Comparison of ENCODE assay signal across 23 cellular contexts in the genomic region with DNA sequence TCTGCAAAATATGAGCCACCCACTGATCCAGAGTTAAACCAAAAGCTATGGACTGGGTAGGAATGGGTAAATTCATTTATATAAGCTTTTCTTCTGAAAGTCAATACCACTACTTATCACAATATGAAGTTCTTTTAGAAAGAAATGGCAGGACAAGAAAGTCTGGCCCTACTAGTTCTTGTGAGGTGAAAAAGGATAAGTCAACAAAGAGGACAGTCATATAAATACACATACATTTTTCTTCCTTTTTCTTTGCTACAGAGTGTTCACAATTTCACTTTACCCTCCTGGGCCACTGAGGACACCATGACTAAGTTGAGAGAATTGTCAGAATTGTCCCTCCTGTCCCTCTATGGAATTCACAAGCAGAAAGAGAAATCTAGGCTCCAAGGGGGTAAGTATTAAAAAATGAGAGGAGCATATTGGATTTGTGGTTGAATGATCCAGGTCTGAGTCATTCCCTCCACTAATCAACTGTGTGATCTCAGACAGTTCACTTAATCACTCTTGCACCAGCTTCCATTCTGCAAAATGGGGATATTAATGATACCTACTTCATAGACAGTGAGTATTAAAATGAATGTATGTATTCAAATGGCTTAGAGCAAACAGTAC. TPM values are rescaled to one million over a fixed set of nuclear protein-coding genes. Genes with fewer than 3 reads are reported as not detected.
DNase-seq lines count a peak whose midpoint lies in the region; ATAC-seq, FAIRE-seq and TF ChIP-seq lines count a peak whose summit lies in the region.
"Had no signal": no experiment of that assay in that cellular context is flagged by ENCODE, and none has a peak within 500 bp of the region (broad histone marks: within the 10 kb centered on the region; RNA-seq: fewer than 3 reads in every experiment).

No MANE protein-coding gene starts in this region.

- no peak for FAIRE-seq in frontal cortex (lab: Jason Lieb, UNC)

- CTCF ChIA-PET in SK-N-SH (lab: Yijun Ruan, JAX) = interaction anchor here (0.7 to 19.3 kb wide), 8 partner anchors 12 to 307 kb away, joined by 3 to 383 read pairs (median 42); no protein-coding TSS in a partner anchor
- CTCF ChIA-PET in activated CD8-positive, alpha-beta T cell treated with anti-CD3 and anti-CD28 coated beads, Interleukin-2, amount 10 ng/mL, durations not matched to agents 7 days and 5 days (lab: Charles Lee) = interaction anchor here (1.8 to 3.1 kb wide), 2 partner anchors 54 to 93 kb away, joined by 5 to 27 read pairs; no protein-coding TSS in a partner anchor

- H3K27me3 Mint-ChIP-seq in activated CD8-positive, alpha-beta T cell treated with anti-CD3 and anti-CD28 coated beads, Interleukin-2, amount 10 ng/mL, durations not matched to agents 7 days and 5 days (ENCODE audit: low read depth) = peaks cover 21% of the 10 kb centered on the region

- no peaks in the 10 kb centered on the region for H3K4me1 Mint-ChIP-seq in activated CD8-positive, alpha-beta T cell treated with anti-CD3 and anti-CD28 coated beads, Interleukin-2, amount 10 ng/mL, durations not matched to agents 7 days and 5 days (ENCODE audit: low read depth)

- no peaks in the 10 kb centered on the region for H3K36me3 Mint-ChIP-seq in activated CD8-positive, alpha-beta T cell treated with anti-CD3 and anti-CD28 coated beads, Interleukin-2, amount 10 ng/mL, durations not matched to agents 7 days and 5 days (ENCODE audit: low read depth)
- H3K36me3 Mint-ChIP-seq: activated CD4-positive, alpha-beta memory T cell treated with anti-CD3 and anti-CD28 coated beads for 36 hours; activated naive CD4-positive, alpha-beta T cell treated with anti-CD3 and anti-CD28 coated beads, Interleukin-2, amount 50 U/mL, for 24 hours; CD8-positive, alpha-beta T cell had no signal

- H3F3A ChIP-seq in SK-N-SH (replicated peaks; ENCODE audit: insufficient read depth) = no peaks in the 10 kb centered on the region

- H3K27ac ChIP-seq in SK-N-SH (ENCODE audit: low read depth in 2 of 2, low read length in 1 of 2) = no peak overlapping the region
- peak overlapping the region; percentile 50 for H3K27ac ChIP-seq in epithelial cell of prostate
- peak overlapping the region; percentile 56 to 74 for H3K27ac ChIP-seq in prostate gland
- H3K27ac ChIP-seq: colonic mucosa, heart left ventricle, neutrophil, thoracic aorta had no signal

- TF ChIP-seq CTCF in SK-N-SH (IDR thresholded peaks at IDR 0.05) (no peak), prostate gland (IDR thresholded peaks at IDR 0.05) (no peak)

- H3K9me3 ChIP-seq in SK-N-SH = no peaks in the 10 kb centered on the region
- H3K9me3 ChIP-seq in prostate gland = no peaks in the 10 kb centered on the region
- H3K9me3 ChIP-seq: colonic mucosa, heart left ventricle, neutrophil, thoracic aorta had no signal

- H3K36me3 ChIP-seq in SK-N-SH (replicated peaks in 1 of 2; ENCODE audit: control insufficient read depth in 1 of 2, insufficient read depth in 2 of 2, low read length in 1 of 2) (no peaks in the 10 kb centered on the region), prostate gland (peaks cover 0 to 5% of the 10 kb centered on the region in 2 donors)
- H3K36me3 ChIP-seq: colonic mucosa, thoracic aorta had no signal

- H3K4me3 Mint-ChIP-seq in activated CD8-positive, alpha-beta T cell treated with anti-CD3 and anti-CD28 coated beads, Interleukin-2, amount 10 ng/mL, durations not matched to agents 7 days and 5 days = no peak overlapping the region
- H3K4me3 Mint-ChIP-seq: activated CD4-positive, alpha-beta memory T cell treated with anti-CD3 and anti-CD28 coated beads for 36 hours; activated naive CD4-positive, alpha-beta T cell treated with anti-CD3 and anti-CD28 coated beads, Interleukin-2, amount 50 U/mL, for 24 hours; activated T-cell treated with anti-CD3 and anti-CD28 coated beads, Interleukin-2, amount 50 U/mL, for 24 hours; CD8-positive, alpha-beta T cell; HFFc6; T-helper 17 cell had no signal

- TF ChIP-seq EP300 in SK-N-SH (IDR thresholded peaks at IDR 0.05; ENCODE audit: borderline replicate concordance in 1 of 2, low read depth in 1 of 2, low read length in 1 of 2) = no peak

- POLR2A ChIA-PET in SK-N-SH (lab: Yijun Ruan, JAX) = no interaction called here
- POLR2A ChIA-PET in activated CD8-positive, alpha-beta T cell treated with anti-CD3 and anti-CD28 coated beads, Interleukin-2, amount 10 ng/mL, durations not matched to agents 7 days and 5 days (lab: Charles Lee) = interaction anchor here (0.6 kb wide), 1 partner anchor 13 kb away, joined by 3 read pairs; no protein-coding TSS in a partner anchor

- H2AFZ ChIP-seq in SK-N-SH (ENCODE audit: low read depth) = no peak overlapping the region

- H4K20me1 ChIP-seq in SK-N-SH (ENCODE audit: insufficient read depth) = no peaks in the 10 kb centered on the region

- H3K9me3 Mint-ChIP-seq in activated CD8-positive, alpha-beta T cell treated with anti-CD3 and anti-CD28 coated beads, Interleukin-2, amount 10 ng/mL, durations not matched to agents 7 days and 5 days (ENCODE audit: insufficient read depth) = no peaks in the 10 kb centered on the region
- H3K9me3 Mint-ChIP-seq: activated CD4-positive, alpha-beta memory T cell treated with anti-CD3 and anti-CD28 coated beads for 36 hours; activated naive CD4-positive, alpha-beta T cell treated with anti-CD3 and anti-CD28 coated beads, Interleukin-2, amount 50 U/mL, for 24 hours; activated T-cell treated with anti-CD3 and anti-CD28 coated beads, Interleukin-2, amount 50 U/mL, for 24 hours; CD8-positive, alpha-beta T cell; HFFc6 had no signal

- no peak overlapping the region for H3K4me2 ChIP-seq in SK-N-SH

- no peak overlapping the region for H3K27ac Mint-ChIP-seq in activated CD8-positive, alpha-beta T cell treated with anti-CD3 and anti-CD28 coated beads, Interleukin-2, amount 10 ng/mL, durations not matched to agents 7 days and 5 days
- H3K27ac Mint-ChIP-seq: activated CD4-positive, alpha-beta memory T cell treated with anti-CD3 and anti-CD28 coated beads for 36 hours; activated naive CD4-positive, alpha-beta T cell treated with anti-CD3 and anti-CD28 coated beads, Interleukin-2, amount 50 U/mL, for 24 hours; activated T-cell treated with anti-CD3 and anti-CD28 coated beads, Interleukin-2, amount 50 U/mL, for 24 hours; CD8-positive, alpha-beta T cell; HFFc6; T-helper 17 cell had no signal

- intact Hi-C loops in prostate gland (cut with DNase I) = loop anchor here (10.0 kb wide), 1 partner anchor 310 kb away; a partner anchor contains a TSS

- no peak overlapping the region for H3K9ac ChIP-seq in SK-N-SH

- H3K4me1 ChIP-seq in SK-N-SH (ENCODE audit: control insufficient read depth in 1 of 2, insufficient read depth in 2 of 2, low read depth in 1 of 2, low read length in 1 of 2) (no peaks in the 10 kb centered on the region), prostate gland (replicated peaks) (no peaks in the 10 kb centered on the region)
- H3K4me1 ChIP-seq: colonic mucosa had no signal

- no peak for TF ChIP-seq RAD21 in SK-N-SH (IDR thresholded peaks at IDR 0.05; ENCODE audit: low read length)

- ATAC-seq in activated CD8-positive, alpha-beta T cell treated with anti-CD3 and anti-CD28 coated beads, Interleukin-2, amount 10 ng/mL, durations not matched to agents 7 days and 5 days = no peak
- ATAC-seq in GM18861 (IDR thresholded peaks at IDR 0.05; ENCODE audit: unreplicated experiment) = no peak
- ATAC-seq: CD8-positive, alpha-beta T cell; heart left ventricle; T-helper 17 cell had no signal

- no peaks in the 10 kb centered on the region for H3K9me2 ChIP-seq in SK-N-SH

- TF ChIP-seq POLR2A in prostate gland (IDR thresholded peaks at IDR 0.05) = no peak

- peak; percentile 11 for DNase-seq in GM03348 (ENCODE audit: low spot score)
- DNase-seq in SK-N-SH = no peak
- DNase-seq in epithelial cell of prostate (ENCODE audit: low read depth, low spot score) = peak; percentile 39
- DNase-seq in prostate gland (ENCODE audit: low spot score) = no peak
- DNase-seq in frontal cortex (ENCODE audit: low spot score in 2 of 2) = no peak
- no peak for DNase-seq in activated CD8-positive, alpha-beta T cell treated with anti-CD3 and anti-CD28 coated beads, Interleukin-2, amount 10 ng/mL, durations not matched to agents 7 days and 5 days
- no peak for DNase-seq in T-helper 1 cell
- DNase-seq: activated CD4-positive, alpha-beta memory T cell treated with anti-CD3 and anti-CD28 coated beads for 36 hours; activated T-cell treated with anti-CD3 and anti-CD28 coated beads, Interleukin-2, amount 50 U/mL, for 24 hours; CD8-positive, alpha-beta T cell; colonic mucosa; DMS53; heart left ventricle; HFFc6; KBM-7; NCI-H1092; NCI-H69; SHP77 treated with DMSO at 0.1 percent for 48 hours; T-helper 17 cell had no signal

- H3K27me3 ChIP-seq in SK-N-SH (ENCODE audit: insufficient read depth) = peaks cover 3% of the 10 kb centered on the region; the same call in 1 of the 2 replicates
- H3K27me3 ChIP-seq in prostate gland (replicated peaks; ENCODE audit: insufficient read depth) = no peaks in the 10 kb centered on the region
- H3K27me3 ChIP-seq: colonic mucosa, heart left ventricle, neutrophil had no signal

- H3K4me3 ChIP-seq in SK-N-SH (ENCODE audit: low read depth in 2 of 2, low read length in 1 of 2) (no peak overlapping the region), prostate gland (no peak overlapping the region)
- H3K4me3 ChIP-seq: colonic mucosa, heart left ventricle, thoracic aorta had no signal

- H3K79me2 ChIP-seq in SK-N-SH (ENCODE audit: insufficient read depth) = no peaks in the 10 kb centered on the region

TF ChIP-seq in SK-N-SH, 30 proteins besides CTCF, POLR2A, EP300 and RAD21:
- TF ChIP-seq, protein P1, sequence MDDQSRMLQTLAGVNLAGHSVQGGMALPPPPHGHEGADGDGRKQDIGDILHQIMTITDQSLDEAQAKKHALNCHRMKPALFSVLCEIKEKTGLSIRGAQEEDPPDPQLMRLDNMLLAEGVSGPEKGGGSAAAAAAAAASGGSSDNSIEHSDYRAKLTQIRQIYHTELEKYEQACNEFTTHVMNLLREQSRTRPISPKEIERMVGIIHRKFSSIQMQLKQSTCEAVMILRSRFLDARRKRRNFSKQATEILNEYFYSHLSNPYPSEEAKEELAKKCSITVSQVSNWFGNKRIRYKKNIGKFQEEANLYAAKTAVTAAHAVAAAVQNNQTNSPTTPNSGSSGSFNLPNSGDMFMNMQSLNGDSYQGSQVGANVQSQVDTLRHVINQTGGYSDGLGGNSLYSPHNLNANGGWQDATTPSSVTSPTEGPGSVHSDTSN (IDR thresholded peaks at IDR 0.05) = peak; percentile 44
- no peak for TF ChIP-seq EZH2phosphoT487 (IDR thresholded peaks at IDR 0.05; ENCODE audit: borderline replicate concordance, low read depth)
- TF ChIP-seq FOSL2 (IDR thresholded peaks at IDR 0.05; ENCODE audit: borderline replicate concordance, low read depth) = peak; percentile 13; the same call in 1 of the 2 replicates
- peak; percentile 7; the same call in 1 of the 2 replicates for TF ChIP-seq TCF12 (IDR thresholded peaks at IDR 0.05)

RNA-seq across cellular contexts. Expression of a gene that starts 27.6 kb away (rescaled TPM):
- 0.19 and 0.30 TPM in 2 replicates for polyA plus RNA-seq in SK-N-SH (2012; rRNA removed)
- polyA plus RNA-seq in SK-N-SH (2012; cell fraction: cytosol; rRNA removed) = 0.31 and 0.34 TPM in 2 replicates
- 0.12 and 0.17 TPM in 2 replicates for polyA plus RNA-seq in SK-N-SH (2012; cell fraction: nucleus; rRNA removed)
- total RNA-seq in prostate gland = over 10,000 TPM in 1 of 2 donors, 1,000 to 10,000 TPM in 1; 1,778 to 14,359 TPM
- not detected for total RNA-seq in frontal cortex
- not detected for total RNA-seq in activated CD8-positive, alpha-beta T cell treated with anti-CD3 and anti-CD28 coated beads, Interleukin-2, amount 10 ng/mL, durations not matched to agents 7 days and 5 days
- total RNA-seq: activated CD4-positive, alpha-beta memory T cell treated with anti-CD3 and anti-CD28 coated beads for 36 hours; CD8-positive, alpha-beta T cell; HFFc6 had no signal

Comparison
In these comparisons a context has a peak if more than half of its experiments do, and no peak if none do; other contexts are left out.
1. DNase-seq: peak in GM03348 (single experiment) and epithelial cell of prostate (single experiment); none in SK-N-SH (single experiment), prostate gland (single experiment), frontal cortex (0 of 2), activated CD8-positive, alpha-beta T cell treated with anti-CD3 and anti-CD28 coated beads, Interleukin-2, amount 10 ng/mL, durations not matched to agents 7 days and 5 days (single experiment) and T-helper 1 cell (0 of 5).
2. H3K27ac ChIP-seq: peak in epithelial cell of prostate (single experiment) and prostate gland (2 of 2); none in SK-N-SH (0 of 2).
3. RNA of a gene that starts 27.6 kb away (total RNA-seq): 1,778 to 14,359 TPM in prostate gland; not detected in frontal cortex (single experiment) and not detected in activated CD8-positive, alpha-beta T cell treated with anti-CD3 and anti-CD28 coated beads, Interleukin-2, amount 10 ng/mL, durations not matched to agents 7 days and 5 days; every median in the first group is over 1,000 times any median in the second.